8 cellular contexts compared by ENCODE assay signal in the genomic region with DNA sequence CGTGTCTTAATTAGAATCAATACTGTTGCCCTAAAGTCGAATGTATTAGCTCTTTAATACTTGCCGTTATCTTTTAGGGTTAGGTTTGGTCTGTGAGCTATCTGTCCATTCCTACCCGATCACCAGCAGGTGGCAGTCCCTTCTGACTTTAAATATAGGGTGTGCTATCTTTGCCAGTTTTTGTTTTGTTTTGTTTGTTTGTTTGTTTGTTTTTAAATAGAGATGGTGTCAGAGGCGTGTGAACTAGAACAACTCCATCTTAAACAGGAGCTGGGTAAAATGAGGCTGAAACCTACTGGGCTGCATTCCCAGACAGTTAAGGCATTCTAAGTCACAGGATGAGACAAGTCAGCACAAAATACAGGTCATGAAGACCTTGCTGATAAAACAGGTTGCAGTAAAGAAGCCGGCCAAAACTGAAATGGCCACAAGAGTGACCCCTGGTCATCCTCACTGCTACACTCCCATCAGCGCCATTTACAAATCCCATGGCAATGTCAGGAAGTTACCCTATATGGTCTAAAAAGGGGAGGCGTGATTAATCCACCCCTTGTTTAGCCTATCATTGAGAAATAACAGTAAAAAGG. TPM values are rescaled to one million over a fixed set of nuclear protein-coding genes. Genes with fewer than 3 reads are reported as not detected.
DNase-seq lines count a peak whose midpoint lies in the region; ATAC-seq and TF ChIP-seq lines count a peak whose summit lies in the region.

No MANE protein-coding gene starts in this region.

- ATAC-seq in GM21717 (IDR thresholded peaks at IDR 0.05; ENCODE audit: unreplicated experiment) = peak; percentile 40
- peak; percentile 37 to 52 for ATAC-seq in activated CD4-positive, CD25-positive, alpha-beta regulatory T cell treated with anti-CD3 and anti-CD28 coated beads, Interleukin-2, amount 50 U/mL, for 24 hours
- ATAC-seq in lung (ENCODE audit: insufficient read depth, low FRiP score) = no peak

- DNase-seq in CD1c-positive myeloid dendritic cell (ENCODE audit: extremely low spot score) (peak; percentile 71), NCI-H2107 treated with DMSO at 0.1 percent for 48 hours (lab: John Stamatoyannopoulos, UW; ENCODE audit: unreplicated experiment) (peak; percentile 61), lung (ENCODE audit: low spot score) (no peak), SHP77 treated with DMSO at 0.1 percent for 48 hours (lab: John Stamatoyannopoulos, UW) (no peak)
- DNase-seq in effector CD4-positive, alpha-beta T cell = peak; percentile 31
- DNase-seq in stimulated activated naive CD4-positive, alpha-beta T cell treated with Interleukin-2 at 50 U/mL for 16 hours (lab: John Stamatoyannopoulos, UW) = peak; percentile 39

- no peaks in the 10 kb centered on the region for H3K27me3 ChIP-seq in lung (ENCODE audit: control insufficient read depth, insufficient read depth)

- TF ChIP-seq CTCF in lung (IDR thresholded peaks at IDR 0.05; ENCODE audit: control extremely low read depth, extremely low read depth) = peak; percentile 61

- no peaks in the 10 kb centered on the region for H3K9me3 ChIP-seq in lung (ENCODE audit: control insufficient read depth in 2 of 2, insufficient read depth in 1 of 2, low read length in 1 of 2)

- H3K4me1 ChIP-seq in lung (ENCODE audit: control insufficient read depth in 2 of 2, insufficient read depth in 2 of 2, low read length in 2 of 2) = peaks cover 2 to 10% of the 10 kb centered on the region in 2 donors

- WGBS in lung, 2 donors = 21% methylated on average over 8 of the region's 8 CpGs

- no peak overlapping the region for H3K4me3 ChIP-seq in lung

- H3K36me3 ChIP-seq in lung (ENCODE audit: control insufficient read depth in 2 of 2, insufficient read depth in 2 of 2, low read length in 2 of 2) = no peaks in the 10 kb centered on the region

- no peak overlapping the region for H3K27ac ChIP-seq in lung (ENCODE audit: low read depth in 1 of 2, low read length in 1 of 2)

RNA-seq across cellular contexts. Expression of gene ATF1, which starts 1.5 kb away (rescaled TPM):
- total RNA-seq in lung = 10 to 100 TPM; 28.5 to 54.1 TPM
- polyA plus RNA-seq in lung = 10 to 100 TPM in 1 of 2 donors, 1 to 10 TPM in 1; 7.7 to 16.1 TPM

Comparison
In these comparisons a context has a peak if more than half of its experiments do, and no peak if none do; other contexts are left out.
1. DNase-seq: peak in CD1c-positive myeloid dendritic cell (single experiment), NCI-H2107 treated with DMSO at 0.1 percent for 48 hours (single experiment), effector CD4-positive, alpha-beta T cell (single experiment) and stimulated activated naive CD4-positive, alpha-beta T cell treated with Interleukin-2 at 50 U/mL for 16 hours (single experiment); none in lung (single experiment) and SHP77 treated with DMSO at 0.1 percent for 48 hours (single experiment).